ENCODE assay signal across 15 cellular contexts in the genomic region with DNA sequence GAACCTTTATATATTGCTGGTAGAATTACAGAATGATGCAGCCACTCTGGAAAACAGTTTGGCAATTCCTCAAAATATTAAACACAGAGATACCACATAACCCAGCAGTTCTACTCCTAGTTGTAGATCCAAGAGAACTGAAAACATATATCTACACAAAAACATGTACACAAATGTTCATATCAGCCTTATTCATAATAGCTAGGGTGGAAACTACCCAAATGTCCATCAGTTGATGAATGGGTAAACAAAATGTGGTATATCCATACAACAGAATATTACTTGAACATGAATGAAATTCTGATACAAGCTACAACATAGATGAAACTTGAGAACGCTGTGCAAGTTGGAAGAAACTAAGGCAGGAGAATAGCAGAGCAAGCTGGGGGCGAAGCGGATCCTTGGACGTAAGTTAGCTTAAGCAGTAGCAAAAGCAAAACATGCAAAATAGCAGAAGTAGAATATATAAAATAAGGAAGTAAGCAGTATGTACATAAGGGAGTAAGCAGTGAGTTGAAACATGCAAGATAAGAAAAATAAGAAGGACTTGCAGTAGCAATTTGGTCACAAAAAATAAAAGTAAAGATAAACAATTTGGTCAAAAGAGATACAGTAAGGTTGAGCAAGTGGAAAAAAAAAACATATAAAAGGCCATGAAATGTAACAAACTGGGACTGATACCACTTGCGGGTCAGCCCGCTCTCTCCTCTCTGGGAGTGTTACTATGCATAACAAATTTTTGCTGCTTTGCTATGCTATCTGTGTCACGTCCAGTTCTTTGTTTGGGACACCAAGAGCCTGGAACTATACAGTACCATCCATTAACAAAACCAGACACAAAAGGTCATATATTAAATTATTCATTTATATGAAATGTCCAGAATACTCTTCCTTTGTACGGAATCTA. TPM values are rescaled to one million over a fixed set of nuclear protein-coding genes. Genes with fewer than 3 reads are reported as not detected.
DNase-seq lines count a peak whose midpoint lies in the region; ATAC-seq and TF ChIP-seq lines count a peak whose summit lies in the region.
"Had no signal": no experiment of that assay in that cellular context is flagged by ENCODE, and none has a peak within 500 bp of the region (broad histone marks: within the 10 kb centered on the region; RNA-seq: fewer than 3 reads in every experiment).

No MANE protein-coding gene starts in this region.

- no peaks in the 10 kb centered on the region for H3K9me2 ChIP-seq in Karpas-422 (replicated peaks; ENCODE audit: insufficient read depth, low read length)

- no peaks in the 10 kb centered on the region for H3K27me3 ChIP-seq in Karpas-422 (ENCODE audit: low read length)
- no peaks in the 10 kb centered on the region for H3K27me3 ChIP-seq in breast epithelium
- no peaks in the 10 kb centered on the region for H3K27me3 ChIP-seq in CD4-positive, alpha-beta T cell (ENCODE audit: control insufficient read depth, insufficient read depth, low read length)
- H3K27me3 ChIP-seq: hepatocyte had no signal

- H3K4me3 ChIP-seq in Karpas-422 (ENCODE audit: low read length), result no peak overlapping the region
- no peak overlapping the region for H3K4me3 ChIP-seq in breast epithelium
- H3K4me3 ChIP-seq: GM23248, hepatocyte, prostate gland had no signal

- DNase-seq in GM13976 (ENCODE audit: low spot score) (peak; percentile 41), Karpas-422 (peak; percentile 74), activated B cell treated with CpG ODN at 0.5 μM for 24 hours (no peak), DMS153 treated with DMSO at 0.1 percent for 48 hours (lab: John Stamatoyannopoulos, UW; ENCODE audit: unreplicated experiment) (no peak), breast epithelium (ENCODE audit: low spot score in 2 of 2) (no peak)
- no peak for DNase-seq in CD4-positive, alpha-beta T cell
- DNase-seq: C1 segment of cervical spinal cord, GM23248, mesenchymal stem cell, NCI-H1092 treated with DMSO at 0.1 percent for 48 hours, NCI-H774 had no signal

- intact Hi-C loops in activated B cell treated with CpG ODN at 0.5 μM for 24 hours (cut with micrococcal nuclease), result loop anchor here (1.0 kb wide), 1 partner anchor 18 kb away; a partner anchor contains a TSS
- intact Hi-C loops in breast epithelium (cut with DNase I; ENCODE audit: low total_unique reads), result no loop called here
- intact Hi-C loops in CD4-positive, alpha-beta T cell (cut with DNase I, micrococcal nuclease), result no loop called here

- H3K4me1 Mint-ChIP-seq in activated B cell treated with CpG ODN at 0.5 μM for 24 hours, result peaks cover 26% of the 10 kb centered on the region
- H3K4me1 Mint-ChIP-seq in CD4-positive, alpha-beta T cell (ENCODE audit: low read depth), result no peaks in the 10 kb centered on the region

- ATAC-seq in GM21576 (IDR thresholded peaks at IDR 0.05; ENCODE audit: unreplicated experiment) (peak; percentile 72), activated B cell treated with CpG ODN at 0.5 μM for 24 hours (ENCODE audit: low read depth) (peak; percentile 95), HG03439 (IDR thresholded peaks at IDR 0.05; ENCODE audit: unreplicated experiment) (no peak)
- ATAC-seq in CD4-positive, alpha-beta T cell (ENCODE audit: poor library complexity), result no peak

- H3K4me2 ChIP-seq in Karpas-422 (ENCODE audit: low read depth, low read length, poor library complexity, severe bottlenecking), result peak overlapping the region; percentile 46
- H3K4me2 ChIP-seq: hepatocyte had no signal

- H4K20me1 ChIP-seq in Karpas-422 (ENCODE audit: insufficient read depth, low read depth, low read length), result no peaks in the 10 kb centered on the region

- in situ Hi-C loops in GM13976 (cut with MboI; ENCODE audit: low sequenced_read_pairs, unreplicated experiment), result no loop called here

- H3K9me3 Mint-ChIP-seq in activated B cell treated with CpG ODN at 0.5 μM for 24 hours, result no peaks in the 10 kb centered on the region
- no peaks in the 10 kb centered on the region for H3K9me3 Mint-ChIP-seq in CD4-positive, alpha-beta T cell

- no peaks in the 10 kb centered on the region for H3K36me3 Mint-ChIP-seq in activated B cell treated with CpG ODN at 0.5 μM for 24 hours (ENCODE audit: low read depth)
- no peaks in the 10 kb centered on the region for H3K36me3 Mint-ChIP-seq in CD4-positive, alpha-beta T cell (ENCODE audit: low read depth)

- H3K9me3 ChIP-seq in Karpas-422 (ENCODE audit: low read length), result no peaks in the 10 kb centered on the region
- H3K9me3 ChIP-seq in breast epithelium, result no peaks in the 10 kb centered on the region
- no peaks in the 10 kb centered on the region for H3K9me3 ChIP-seq in CD4-positive, alpha-beta T cell (ENCODE audit: control insufficient read depth, low read length)
- H3K9me3 ChIP-seq: prostate gland had no signal

- H3K9ac ChIP-seq in Karpas-422 (ENCODE audit: low read length), result no peak overlapping the region
- H3K9ac ChIP-seq: GM23248 had no signal

- no peaks in the 10 kb centered on the region for H3K36me3 ChIP-seq in Karpas-422 (ENCODE audit: insufficient read depth, low read length)
- H3K36me3 ChIP-seq in breast epithelium, result no peaks in the 10 kb centered on the region
- H3K36me3 ChIP-seq: prostate gland had no signal

- POLR2A ChIA-PET in activated B cell treated with CpG ODN at 0.5 μM for 24 hours (lab: Charles Lee), result interaction anchor here (1.0 to 4.8 kb wide), 5 partner anchors 10 to 22 kb away, joined by 3 to 61 read pairs (median 6); a partner anchor contains a TSS
- POLR2A ChIA-PET in CD4-positive, alpha-beta T cell (lab: Charles Lee), result no interaction called here

- H3K27ac Mint-ChIP-seq in activated B cell treated with CpG ODN at 0.5 μM for 24 hours, result peak overlapping the region; percentile 91
- no peak overlapping the region for H3K27ac Mint-ChIP-seq in CD4-positive, alpha-beta T cell

- no peak for TF ChIP-seq POLR2A in breast epithelium (IDR thresholded peaks at IDR 0.05)

- H3K4me1 ChIP-seq in Karpas-422 (ENCODE audit: low read length) (peaks cover 19% of the 10 kb centered on the region), breast epithelium (no peaks in the 10 kb centered on the region)
- H3K4me1 ChIP-seq: prostate gland had no signal

- peak overlapping the region; percentile 55 for H3K4me3 Mint-ChIP-seq in activated B cell treated with CpG ODN at 0.5 μM for 24 hours
- no peak overlapping the region for H3K4me3 Mint-ChIP-seq in CD4-positive, alpha-beta T cell

- CTCF ChIA-PET in activated B cell treated with CpG ODN at 0.5 μM for 24 hours (lab: Charles Lee), result interaction anchor here (2.5 to 5.7 kb wide), 3 partner anchors 10 to 23 kb away, joined by 9 to 36 read pairs (median 28); a partner anchor contains a TSS
- CTCF ChIA-PET in CD4-positive, alpha-beta T cell (lab: Charles Lee), result interaction anchor here (1.4 kb wide), 1 partner anchor 22 kb away, joined by 5 read pairs; no protein-coding TSS in a partner anchor

- H3K79me2 ChIP-seq in Karpas-422 (ENCODE audit: low read length), result no peaks in the 10 kb centered on the region
- H3K79me2 ChIP-seq: hepatocyte had no signal

- no peak for TF ChIP-seq CTCF in GM13976 (IDR thresholded peaks at IDR 0.05; ENCODE audit: borderline replicate concordance, control extremely low read depth, extremely low read depth, insufficient read depth, missing control alignments)
- no peak for TF ChIP-seq CTCF in activated B cell treated with CpG ODN at 0.5 μM for 24 hours (IDR thresholded peaks at IDR 0.05)
- TF ChIP-seq CTCF in breast epithelium (IDR thresholded peaks at IDR 0.05), result no peak
- TF ChIP-seq CTCF in CD4-positive, alpha-beta T cell (IDR thresholded peaks at IDR 0.05), result no peak

- peak overlapping the region; percentile 81 for H2AFZ ChIP-seq in Karpas-422 (ENCODE audit: low read length)
- H2AFZ ChIP-seq: GM23248, hepatocyte had no signal

- no peaks in the 10 kb centered on the region for H3K27me3 Mint-ChIP-seq in activated B cell treated with CpG ODN at 0.5 μM for 24 hours
- no peaks in the 10 kb centered on the region for H3K27me3 Mint-ChIP-seq in CD4-positive, alpha-beta T cell

- H3K27ac ChIP-seq in Karpas-422 (ENCODE audit: low read length) (no peak overlapping the region), breast epithelium (no peak overlapping the region)
- no peak overlapping the region for H3K27ac ChIP-seq in CD4-positive, alpha-beta T cell (ENCODE audit: low read depth, low read length)
- H3K27ac ChIP-seq: GM23248, hepatocyte, prostate gland had no signal

RNA-seq across cellular contexts. Expression of a gene that starts 18.0 kb away (rescaled TPM):
- 16.3 and 32.2 TPM in 2 replicates for total RNA-seq in Karpas-422 (2014; rRNA removed; shearing (Covaris generic); ENCODE audit: low replicate concordance)
- total RNA-seq in activated B cell treated with CpG ODN at 0.5 μM for 24 hours (14.5 and 17.0 TPM in 2 replicates), breast epithelium (10 to 100 TPM; 25.3 to 34.4 (median 27.7) TPM)
- total RNA-seq in CD4-positive, alpha-beta T cell, result 1 to 10 TPM; 1.7 TPM

RNA-seq across cellular contexts. Expression of a gene that starts 27.9 kb away (rescaled TPM):
- total RNA-seq in Karpas-422 (2014; rRNA removed; shearing (Covaris generic); ENCODE audit: low replicate concordance), result 30.5 and 50.1 TPM in 2 replicates
- 42.3 and 45.8 TPM in 2 replicates for total RNA-seq in activated B cell treated with CpG ODN at 0.5 μM for 24 hours
- total RNA-seq in breast epithelium, result 10 to 100 TPM; 31.8 to 68.8 (median 58.2) TPM
- 10 to 100 TPM; 26.5 to 27.0 TPM for total RNA-seq in CD4-positive, alpha-beta T cell

RNA-seq across cellular contexts. Expression of a gene that starts 38.9 kb away (rescaled TPM):
- 20.7 and 27.8 TPM in 2 replicates for total RNA-seq in Karpas-422 (2014; rRNA removed; shearing (Covaris generic); ENCODE audit: low replicate concordance)
- 32.7 and 35.7 TPM in 2 replicates for total RNA-seq in activated B cell treated with CpG ODN at 0.5 μM for 24 hours
- total RNA-seq in breast epithelium, result 10 to 100 TPM; 19.4 to 28.7 (median 23.6) TPM
- total RNA-seq in CD4-positive, alpha-beta T cell, result 1 to 10 TPM; 7.1 to 8.2 TPM

Comparison
In these comparisons a context has a peak if more than half of its experiments do, and no peak if none do; other contexts are left out.
1. DNase-seq: peak in GM13976 (single experiment) and Karpas-422 (single experiment); none in activated B cell treated with CpG ODN at 0.5 μM for 24 hours (single experiment), DMS153 treated with DMSO at 0.1 percent for 48 hours (single experiment), breast epithelium (0 of 2) and CD4-positive, alpha-beta T cell (0 of 10).
2. ATAC-seq: peak in GM21576 (single experiment) and activated B cell treated with CpG ODN at 0.5 μM for 24 hours (single experiment); none in HG03439 (single experiment) and CD4-positive, alpha-beta T cell (single experiment).